23 cellular contexts compared by ENCODE assay signal in the genomic region with DNA sequence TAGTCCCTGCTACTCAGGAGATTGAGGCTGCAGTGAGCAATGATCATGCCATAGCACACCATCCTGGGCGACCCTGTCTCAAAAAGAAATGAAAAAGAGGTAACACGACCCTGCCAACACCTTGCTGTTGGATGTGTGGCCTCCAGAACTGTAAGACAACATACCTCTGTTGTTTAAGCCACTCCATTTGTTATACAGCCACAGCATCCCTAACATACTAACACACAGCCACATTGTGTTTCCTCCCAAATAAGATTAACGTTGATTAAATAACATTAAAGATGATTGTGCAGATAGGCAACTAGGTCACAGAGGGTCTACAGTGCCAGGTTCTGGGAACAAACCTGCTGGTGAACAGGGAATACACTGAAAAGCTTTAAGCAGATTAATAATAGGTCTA.
"Had no signal": no experiment of that assay in that cellular context is flagged by ENCODE, and none has a peak within 500 bp of the region (broad histone marks: within the 10 kb centered on the region; RNA-seq: fewer than 3 reads in every experiment).

No MANE protein-coding gene starts in this region.

- H2AFZ ChIP-seq: parathyroid adenoma had no signal

- H3K27ac Mint-ChIP-seq: activated B cell treated with CpG ODN at 0.5 μM for 24 hours; activated CD4-positive, alpha-beta memory T cell treated with anti-CD3 and anti-CD28 coated beads for 36 hours; activated naive CD8-positive, alpha-beta T cell treated with anti-CD3 and anti-CD28 coated beads, Interleukin-2, amount 10 ng/mL, durations not matched to agents 7 days and 5 days had no signal

- H3K27me3 Mint-ChIP-seq: activated B cell treated with CpG ODN at 0.5 μM for 24 hours; activated CD4-positive, alpha-beta memory T cell treated with anti-CD3 and anti-CD28 coated beads for 36 hours; activated naive CD8-positive, alpha-beta T cell treated with anti-CD3 and anti-CD28 coated beads, Interleukin-2, amount 10 ng/mL, durations not matched to agents 7 days and 5 days; activated T-helper 17 cell treated with anti-CD3 and anti-CD28 coated beads, Interleukin-2, amount 50 U/mL, for 72 hours had no signal

- H3K4me3 Mint-ChIP-seq: activated B cell treated with CpG ODN at 0.5 μM for 24 hours; activated CD4-positive, alpha-beta memory T cell treated with anti-CD3 and anti-CD28 coated beads for 36 hours; activated naive CD8-positive, alpha-beta T cell treated with anti-CD3 and anti-CD28 coated beads, Interleukin-2, amount 10 ng/mL, durations not matched to agents 7 days and 5 days had no signal

- DNase-seq: activated B cell treated with CpG ODN at 0.5 μM for 24 hours; activated CD4-positive, alpha-beta T cell treated with anti-CD3 and anti-CD28 coated beads for 4 hours; activated naive CD4-positive, alpha-beta T cell treated with Interleukin-2 at 50 U/mL for 16 hours; activated naive CD8-positive, alpha-beta T cell treated with anti-CD3 and anti-CD28 coated beads, Interleukin-2, amount 10 ng/mL, durations not matched to agents 7 days and 5 days; activated T-cell treated with anti-CD3 and anti-CD28 coated beads for 4 hours; amygdala; body of pancreas; kidney; left lung; sigmoid colon; spleen; stimulated activated CD4-positive, alpha-beta T cell treated with anti-CD3 and anti-CD28 coated beads, Interleukin-4, amount 100 ng/mL, for 4 hours; stimulated activated naive CD8-positive, alpha-beta T cell treated with anti-CD3 and anti-CD28 coated beads, Interleukin-15, Interleukin-2, amounts not matched to agents 100 U/mL and 50 U/mL, for 24 hours; substantia nigra; tibial artery had no signal

- H3K27ac ChIP-seq: body of pancreas, foreskin keratinocyte, left lung, neutrophil, parathyroid adenoma, sigmoid colon, tibial artery had no signal

- H3K9me3 ChIP-seq: body of pancreas, left lung, neutrophil, sigmoid colon, spleen, tibial artery had no signal

- H3K36me3 ChIP-seq: left lung, neutrophil, sigmoid colon, tibial artery had no signal

- H3K9ac ChIP-seq: parathyroid adenoma had no signal

- ATAC-seq: body of pancreas; foreskin keratinocyte; stimulated activated naive CD8-positive, alpha-beta T cell treated with anti-CD3 and anti-CD28 coated beads, Interleukin-15, Interleukin-2, amounts not matched to agents 100 U/mL and 50 U/mL, for 24 hours had no signal

- H3K27me3 ChIP-seq: body of pancreas, foreskin keratinocyte, left lung, neutrophil, sigmoid colon, spleen, tibial artery had no signal

- H3K9me3 Mint-ChIP-seq: activated B cell treated with CpG ODN at 0.5 μM for 24 hours; activated CD4-positive, alpha-beta memory T cell treated with anti-CD3 and anti-CD28 coated beads for 36 hours; activated naive CD8-positive, alpha-beta T cell treated with anti-CD3 and anti-CD28 coated beads, Interleukin-2, amount 10 ng/mL, durations not matched to agents 7 days and 5 days; activated T-helper 17 cell treated with anti-CD3 and anti-CD28 coated beads, Interleukin-2, amount 50 U/mL, for 72 hours; T-helper 2 cell treated with Interferon-gamma antibody and Interleukin-4, amounts not matched to agents 5 μg/mL and 100 μg/mL, for 36 hours had no signal

- H3K4me3 ChIP-seq: body of pancreas, left lung, sigmoid colon, spleen, tibial artery had no signal

- FAIRE-seq: kidney, TTC549, urothelium cell line had no signal
